In genomic region chr11:77065878-77066228, GRCh38 we compare ENCODE assay signal across 8 cellular contexts. TPM values are rescaled to one million over a fixed set of nuclear protein-coding genes. Genes with fewer than 3 reads are reported as not detected.
DNase-seq lines count a peak whose midpoint lies in the region; ATAC-seq, FAIRE-seq and TF ChIP-seq lines count a peak whose summit lies in the region.

No MANE protein-coding gene starts in this region.

- no peak for FAIRE-seq in GM12892 (lab: Jason Lieb, UNC)

- no peak for ATAC-seq in activated CD8-positive, alpha-beta memory T cell treated with anti-CD3 and anti-CD28 coated beads, Interleukin-2, amount 10 ng/mL, durations not matched to agents 7 days and 5 days

- no peaks in the 10 kb centered on the region for H3K27me3 ChIP-seq in neuron (ENCODE audit: insufficient read depth, low read length)

- no peaks in the 10 kb centered on the region for H3K9me3 Mint-ChIP-seq in activated CD8-positive, alpha-beta memory T cell treated with anti-CD3 and anti-CD28 coated beads, Interleukin-2, amount 10 ng/mL, durations not matched to agents 7 days and 5 days (ENCODE audit: low read depth)

- peak overlapping the region; percentile 95 for H3K27ac ChIP-seq in VCaP

- TF ChIP-seq POLR2A in GM12892 (IDR thresholded peaks at IDR 0.05; ENCODE audit: low read depth, low read length), result no peak

- TF ChIP-seq CTCF in VCaP (conservative IDR thresholded peaks at IDR 0.05) (no peak), foreskin fibroblast (IDR thresholded peaks at IDR 0.05; ENCODE audit: low read depth, low read length) (no peak)

- no peaks in the 10 kb centered on the region for H3K36me3 Mint-ChIP-seq in activated CD8-positive, alpha-beta memory T cell treated with anti-CD3 and anti-CD28 coated beads, Interleukin-2, amount 10 ng/mL, durations not matched to agents 7 days and 5 days

- H3K4me3 Mint-ChIP-seq in activated CD8-positive, alpha-beta memory T cell treated with anti-CD3 and anti-CD28 coated beads, Interleukin-2, amount 10 ng/mL, durations not matched to agents 7 days and 5 days, result peak overlapping the region; percentile 67

- H3K27ac Mint-ChIP-seq in activated CD8-positive, alpha-beta memory T cell treated with anti-CD3 and anti-CD28 coated beads, Interleukin-2, amount 10 ng/mL, durations not matched to agents 7 days and 5 days, result no peak overlapping the region

- H2AFZ ChIP-seq in neuron (ENCODE audit: low read depth, low read length), result peak overlapping the region; percentile 89

- no peaks in the 10 kb centered on the region for H3K36me3 ChIP-seq in neuron (ENCODE audit: insufficient read depth, low read length)

- no peak for DNase-seq in activated CD8-positive, alpha-beta memory T cell treated with anti-CD3 and anti-CD28 coated beads, Interleukin-2, amount 10 ng/mL, durations not matched to agents 7 days and 5 days
- DNase-seq in activated CD8-positive, alpha-beta memory T cell treated with anti-CD3 and anti-CD28 coated beads for 24 hours, result no peak
- DNase-seq in foreskin fibroblast (peak; percentile 60 to 86), kidney glomerular epithelial cell (lab: John Stamatoyannopoulos, UW) (no peak), GM12892 (ENCODE audit: insufficient read length) (no peak), dedifferentiated amniotic fluid mesenchymal stem cell (ENCODE audit: extremely low spot score) (no peak)

- H3K4me1 ChIP-seq in neuron (ENCODE audit: insufficient read depth, low read length), result peaks cover 36% of the 10 kb centered on the region

- H3K4me3 ChIP-seq in foreskin fibroblast (ENCODE audit: low read depth in 1 of 2, low read length in 2 of 2), result peak overlapping the region; percentile 61 to 64
- H3K4me3 ChIP-seq in neuron (ENCODE audit: low read length), result peak overlapping the region; percentile 83

- peaks cover 2% of the 10 kb centered on the region for H3K4me1 Mint-ChIP-seq in activated CD8-positive, alpha-beta memory T cell treated with anti-CD3 and anti-CD28 coated beads, Interleukin-2, amount 10 ng/mL, durations not matched to agents 7 days and 5 days

- no peaks in the 10 kb centered on the region for H3K9me3 ChIP-seq in neuron (ENCODE audit: low read length)

- peaks cover 29% of the 10 kb centered on the region for H3K27me3 Mint-ChIP-seq in activated CD8-positive, alpha-beta memory T cell treated with anti-CD3 and anti-CD28 coated beads, Interleukin-2, amount 10 ng/mL, durations not matched to agents 7 days and 5 days

- CTCF ChIA-PET in activated CD8-positive, alpha-beta memory T cell treated with anti-CD3 and anti-CD28 coated beads, Interleukin-2, amount 10 ng/mL, durations not matched to agents 7 days and 5 days (lab: Charles Lee), result interaction anchor here (1.0 to 1.9 kb wide), 7 partner anchors 17 to 747 kb away, joined by 3 to 17 read pairs (median 4); no protein-coding TSS in a partner anchor

RNA-seq across cellular contexts. Expression of gene CAPN5, which starts 0.9 kb away (rescaled TPM):
- total RNA-seq in activated CD8-positive, alpha-beta memory T cell treated with anti-CD3 and anti-CD28 coated beads, Interleukin-2, amount 10 ng/mL, durations not matched to agents 7 days and 5 days, result under 1 TPM; 0.20 to 0.28 TPM
- not detected for polyA plus RNA-seq in GM12892 (2012; ENCODE audit: missing spikeins)

RNA-seq across cellular contexts. Expression of gene B3GNT6, which starts 31.7 kb away (rescaled TPM):
- not detected for total RNA-seq in activated CD8-positive, alpha-beta memory T cell treated with anti-CD3 and anti-CD28 coated beads, Interleukin-2, amount 10 ng/mL, durations not matched to agents 7 days and 5 days
- not detected for polyA plus RNA-seq in GM12892 (2012; ENCODE audit: missing spikeins)

RNA-seq across cellular contexts. Expression of gene OMP, which starts 36.8 kb away (rescaled TPM):
- total RNA-seq in activated CD8-positive, alpha-beta memory T cell treated with anti-CD3 and anti-CD28 coated beads, Interleukin-2, amount 10 ng/mL, durations not matched to agents 7 days and 5 days, result not detected
- polyA plus RNA-seq in GM12892 (2012; ENCODE audit: missing spikeins), result not detected

Comparison
In these comparisons a context has a peak if more than half of its experiments do, and no peak if none do; other contexts are left out.
1. DNase-seq: peak in foreskin fibroblast (2 of 2); none in activated CD8-positive, alpha-beta memory T cell treated with anti-CD3 and anti-CD28 coated beads, Interleukin-2, amount 10 ng/mL, durations not matched to agents 7 days and 5 days (single experiment), activated CD8-positive, alpha-beta memory T cell treated with anti-CD3 and anti-CD28 coated beads for 24 hours (single experiment), kidney glomerular epithelial cell (single experiment), GM12892 (single experiment) and dedifferentiated amniotic fluid mesenchymal stem cell (single experiment).